ENCODE assay signal across 29 cellular contexts in the genomic region with DNA sequence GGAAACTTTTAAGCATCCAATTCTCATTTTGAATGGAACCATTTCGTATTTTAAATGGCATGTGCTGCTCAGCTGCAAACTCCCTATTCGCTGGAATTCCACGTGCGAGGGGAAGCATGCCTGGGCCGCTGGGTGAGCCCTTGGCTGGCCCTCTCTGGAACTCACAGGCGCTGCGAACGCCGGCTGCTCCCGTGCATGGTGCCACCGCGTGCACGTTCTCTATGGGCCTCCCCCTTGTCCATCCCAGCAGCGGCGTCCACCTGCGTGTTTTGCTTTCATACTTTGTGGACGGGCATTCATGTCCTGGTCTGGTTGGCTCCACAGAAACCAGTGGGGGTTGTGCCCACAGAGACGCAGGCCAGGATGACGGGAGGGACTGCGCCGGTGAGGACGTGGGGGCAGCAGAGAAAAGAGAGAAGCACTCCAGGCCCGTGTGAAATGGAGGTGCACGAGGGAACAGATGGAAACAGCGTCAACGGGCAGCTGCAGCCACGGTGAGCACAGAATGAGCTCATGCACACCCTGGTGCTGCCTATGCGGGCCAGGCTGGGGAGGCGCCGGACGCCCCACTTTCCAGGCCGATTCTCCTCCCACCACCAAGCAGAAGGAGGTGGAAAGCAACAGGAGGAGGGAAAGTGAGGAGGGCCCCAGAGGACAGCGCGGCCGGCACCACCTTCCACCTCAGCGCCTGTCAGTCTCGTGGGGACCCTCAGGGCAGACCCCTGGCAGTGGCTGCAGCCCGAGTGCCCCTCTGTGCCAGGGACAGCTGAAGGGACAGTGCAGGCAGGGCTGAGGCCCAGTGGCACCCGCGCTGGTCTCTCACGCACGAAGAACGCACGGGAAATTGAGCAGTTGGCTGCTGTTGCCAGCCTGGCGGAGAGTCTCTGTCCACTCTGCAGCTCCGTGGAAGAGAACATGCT. TPM values are rescaled to one million over a fixed set of nuclear protein-coding genes. Genes with fewer than 3 reads are reported as not detected.
"Had no signal": no experiment of that assay in that cellular context is flagged by ENCODE, and none has a peak within 500 bp of the region (broad histone marks: within the 10 kb centered on the region; RNA-seq: fewer than 3 reads in every experiment).

No MANE protein-coding gene starts in this region.

- H3K4me3 ChIP-seq: body of pancreas, cardiac muscle cell, esophagus squamous epithelium, gastroesophageal sphincter, heart left ventricle, right lobe of liver, skin epidermis, tibial artery had no signal

- H3K36me3 ChIP-seq: cardiac muscle cell had no signal

- H3K4me1 ChIP-seq: body of pancreas, parathyroid adenoma, right lobe of liver, tibial artery had no signal

- H3K27ac ChIP-seq: body of pancreas, cardiac muscle cell, esophagus squamous epithelium, gastroesophageal sphincter, parathyroid adenoma, right lobe of liver, tibial artery, WERI-Rb-1 had no signal

- H3K27me3 ChIP-seq: body of pancreas, cardiac muscle cell, esophagus squamous epithelium, gastroesophageal sphincter, heart left ventricle, right lobe of liver, tibial artery had no signal

- DNase-seq: activated CD4-positive, alpha-beta T cell treated with anti-CD3 and anti-CD28 coated beads for 1 hour; activated CD4-positive, alpha-beta T cell treated with anti-CD3 and anti-CD28 coated beads, Interleukin-2, amount 50 U/mL, for 4 hours; activated CD8-positive, alpha-beta memory T cell treated with anti-CD3 and anti-CD28 coated beads, Interleukin-2, amount 50 U/mL, for 48 hours; activated naive CD4-positive, alpha-beta T cell; activated T-cell treated with anti-CD3 and anti-CD28 coated beads, Interleukin-2, amount 50 U/mL, for 4 hours; amygdala; body of pancreas; dermis blood vessel endothelial cell; effector memory CD4-positive, alpha-beta T cell; esophagus squamous epithelium; islet precursor cell; naive thymus-derived CD8-positive, alpha-beta T cell; SK-N-SH; stimulated activated CD4-positive, alpha-beta T cell treated with anti-CD3 and anti-CD28 coated beads, Interleukin-2, amount 100 ng/mL, for 24 hours; stimulated activated naive CD8-positive, alpha-beta T cell treated with anti-CD3 and anti-CD28 coated beads, Interleukin-15, amount 100 ng/mL, for 72 hours; tibial artery; WERI-Rb-1 had no signal

- H3K9me3 ChIP-seq: body of pancreas, esophagus squamous epithelium, gastroesophageal sphincter, heart left ventricle, right lobe of liver, SK-N-SH, tibial artery had no signal

- ATAC-seq: activated T-cell treated with anti-CD3 and anti-CD28 coated beads, Interleukin-2, amount 50 U/mL, for 4 hours; body of pancreas; gastroesophageal sphincter; heart left ventricle; naive thymus-derived CD8-positive, alpha-beta T cell; right lobe of liver; stimulated activated effector memory CD8-positive, alpha-beta T cell treated with anti-CD3 and anti-CD28 coated beads, Interleukin-12 subunit alpha, Interleukin-12 subunit beta, amount 100 ng/mL, for 72 hours; stimulated activated naive CD8-positive, alpha-beta T cell treated with anti-CD3 and anti-CD28 coated beads, Interleukin-15, amount 100 ng/mL, for 72 hours had no signal

- H3K9ac ChIP-seq: parathyroid adenoma, SK-N-SH had no signal

RNA-seq across cellular contexts. Expression of a gene that starts 57.5 kb away (rescaled TPM):
- total RNA-seq: activated CD8-positive, alpha-beta memory T cell treated with anti-CD3 and anti-CD28 coated beads for 36 hours; activated T-helper 2 cell treated with anti-CD3 and anti-CD28 coated beads, Interferon-gamma antibody, Interleukin-2, Interleukin-4, amounts not matched to agents 10 μg/mL and 5 μg/mL and 100 μg/mL, durations not matched to agents 14 hours and 24 hours and 36 hours; cardiac muscle cell; dermis blood vessel endothelial cell; heart left ventricle; lung microvascular endothelial cell; naive thymus-derived CD8-positive, alpha-beta T cell; T-helper 2 cell treated with Interferon-gamma antibody and Interleukin-4, amounts not matched to agents 100 ng/mL and 5 ng/mL, for 36 hours; ureter had no signal
- polyA plus RNA-seq: cardiac muscle cell; naive thymus-derived CD8-positive, alpha-beta T cell; SK-N-SH had no signal
